ENCODE assay signal across 10 cellular contexts in the genomic region with DNA sequence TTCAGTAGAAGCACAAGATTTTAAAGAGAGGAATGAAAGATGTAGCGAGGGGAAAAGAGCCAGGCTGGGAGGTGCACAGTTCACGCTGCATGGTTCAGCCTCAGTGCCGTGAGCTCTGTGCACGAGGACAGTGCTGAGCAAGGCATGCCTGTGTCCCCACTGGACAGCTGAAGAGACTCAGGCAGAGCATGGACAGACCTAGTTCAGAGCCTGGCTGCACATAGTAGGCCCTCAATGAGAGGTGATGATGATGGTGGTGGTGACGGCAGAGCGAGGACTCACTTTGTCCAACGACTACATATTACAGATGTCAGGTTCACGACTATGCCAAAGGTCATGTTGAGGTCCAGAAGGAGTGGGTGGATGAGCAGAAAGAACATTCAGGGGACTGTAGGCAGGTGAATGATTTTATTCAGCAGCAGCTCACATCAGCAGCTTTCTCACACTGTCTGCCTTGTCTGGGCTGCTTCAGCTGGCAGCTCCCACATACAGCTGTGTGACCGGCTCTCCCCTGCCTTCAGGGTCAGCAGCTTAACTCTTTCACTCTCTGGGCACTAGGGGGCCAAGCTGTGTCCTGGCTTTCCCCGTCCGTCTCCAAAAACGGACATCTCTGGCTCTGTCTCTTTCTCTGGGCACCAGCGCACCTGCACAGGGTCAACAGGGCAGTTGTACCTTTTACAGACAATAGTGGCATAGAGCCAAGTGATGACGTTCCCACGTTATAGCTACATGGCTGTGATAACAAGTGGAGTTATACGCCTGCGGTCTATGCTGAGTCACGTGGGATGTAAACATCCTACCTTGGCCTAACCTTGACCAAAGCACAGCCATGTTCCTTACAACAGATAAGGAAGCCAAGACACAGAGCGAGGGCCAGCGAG.
A peak's percentile ranks its signal among the peaks of the same experiment; 100 is the strongest.
DNase-seq lines count a peak whose midpoint lies in the region; ATAC-seq and TF ChIP-seq lines count a peak whose summit lies in the region.
"Had no signal": no experiment of that assay in that cellular context is flagged by ENCODE, and none has a peak within 500 bp of the region (broad histone marks: within the 10 kb centered on the region; RNA-seq: fewer than 3 reads in every experiment).

No MANE protein-coding gene starts in this region.

- H2BK120ac ChIP-seq in IMR-90 (ENCODE audit: low read depth, low read length), result no peak overlapping the region

- TF ChIP-seq CTCF in Caco-2 (IDR thresholded peaks at IDR 0.05; ENCODE audit: insufficient read depth in 1 of 2, low read depth in 1 of 2, low read length in 1 of 2, severe bottlenecking in 1 of 2, unreplicated experiment in 1 of 2) (peak; percentile 19 to 28), IMR-90 (conservative IDR thresholded peaks at IDR 0.05; ENCODE audit: low read depth, low read length) (0 out of 2 replicates have a peak, but pooled peaks have one; percentile 6), astrocyte of the cerebellum (IDR thresholded peaks at IDR 0.05; ENCODE audit: low read depth, low read length, missing control alignments) (peak; percentile 45), RWPE1 (conservative IDR thresholded peaks at IDR 0.05; ENCODE audit: low read depth) (no peak), A673 (conservative IDR thresholded peaks at IDR 0.05; ENCODE audit: low read depth, low read length) (no peak)

- peaks cover 7% of the 10 kb centered on the region; the same call in 1 of the 2 replicates for H3K4me1 ChIP-seq in Caco-2
- H3K4me1 ChIP-seq in IMR-90 (ENCODE audit: control insufficient read depth, insufficient read depth, low read length), result no peaks in the 10 kb centered on the region
- H3K4me1 ChIP-seq in A673 (ENCODE audit: insufficient read depth, low read length, poor library complexity, severe bottlenecking), result no peaks in the 10 kb centered on the region

- H4K8ac ChIP-seq in IMR-90 (ENCODE audit: low read depth in 2 of 2, low read length in 2 of 2), result no peak overlapping the region

- intact Hi-C loops in Caco-2 (cut with micrococcal nuclease; ENCODE audit: unreplicated experiment), result loop anchor here (10.0 kb wide), 1 partner anchor 111 kb away; no protein-coding TSS in a partner anchor
- intact Hi-C loops in IMR-90 (cut with micrococcal nuclease), result no loop called here
- intact Hi-C loops in A673 (cut with micrococcal nuclease; ENCODE audit: unreplicated experiment), result no loop called here

- CTCF ChIA-PET in Caco-2 (lab: Charles Lee), result interaction anchor here (0.6 to 1.1 kb wide), 2 partner anchors 106 to 115 kb away, joined by 3 to 5 read pairs; no protein-coding TSS in a partner anchor
- CTCF ChIA-PET in IMR-90 (lab: Yijun Ruan, JAX), result interaction anchor here (0.5 to 1.3 kb wide), 5 partner anchors 11 to 127 kb away, joined by 3 read pairs; no protein-coding TSS in a partner anchor
- CTCF ChIA-PET in RWPE1 (lab: Yijun Ruan, JAX), result interaction anchor here (0.6 kb wide), 2 partner anchors 16 to 612 kb away, joined by 3 read pairs; no protein-coding TSS in a partner anchor
- CTCF ChIA-PET in A673 (lab: Charles Lee), result no interaction called here

- no peak overlapping the region for H3K23ac ChIP-seq in IMR-90 (ENCODE audit: low read depth, low read length)

- H2BK5ac ChIP-seq in IMR-90 (ENCODE audit: low read depth, low read length, poor library complexity, severe bottlenecking), result no peak overlapping the region

- H3K4me2 ChIP-seq in IMR-90 (ENCODE audit: low read depth, low read length), result no peak overlapping the region

- in situ Hi-C loops in IMR-90 (cut with MboI; ENCODE audit: low sequenced_read_pairs) (no loop called here), astrocyte of the cerebellum (cut with HindIII; ENCODE audit: low sequenced_read_pairs) (no loop called here)

- peak overlapping the region; percentile 58 for H2AFZ ChIP-seq in IMR-90 (replicated peaks; ENCODE audit: low read length, poor library complexity)

- H3K27ac ChIP-seq in IMR-90 (ENCODE audit: insufficient read depth, low read length), result no peak overlapping the region
- no peak overlapping the region for H3K27ac ChIP-seq in RWPE1
- no peak overlapping the region for H3K27ac ChIP-seq in A673 (ENCODE audit: low read depth, low read length, poor library complexity, severe bottlenecking)
- H3K27ac ChIP-seq: thoracic aorta had no signal

- no peak for TF ChIP-seq RAD21 in IMR-90 (IDR thresholded peaks at IDR 0.05; ENCODE audit: low read length)

- H4K5ac ChIP-seq in IMR-90 (ENCODE audit: low read depth, low read length), result no peak overlapping the region

- no peaks in the 10 kb centered on the region for H3K27me3 Mint-ChIP-seq in Caco-2 (ENCODE audit: insufficient read depth, unreplicated experiment)

- no peak overlapping the region for H3K56ac ChIP-seq in IMR-90 (ENCODE audit: extremely low read depth, insufficient read depth, low read length)

- no peak overlapping the region for H3K9ac ChIP-seq in IMR-90 (ENCODE audit: low read depth, low read length)

- no peak overlapping the region for H3K14ac ChIP-seq in IMR-90 (replicated peaks; ENCODE audit: low read depth, low read length)

- no peaks in the 10 kb centered on the region; the same call in 1 of the 2 replicates for H3K9me1 ChIP-seq in IMR-90 (ENCODE audit: insufficient read depth, low read length)

- H2BK15ac ChIP-seq in IMR-90 (ENCODE audit: low read depth, low read length), result no peak overlapping the region

- POLR2A ChIA-PET in Caco-2 (lab: Charles Lee), result no interaction called here
- POLR2A ChIA-PET in IMR-90 (lab: Charles Lee; ENCODE audit: unreplicated experiment), result no interaction called here
- POLR2A ChIA-PET in RWPE1 (lab: Yijun Ruan, JAX; ENCODE audit: low non-redundant PET), result no interaction called here
- POLR2A ChIA-PET in A673 (lab: Charles Lee; ENCODE audit: low non-redundant PET), result no interaction called here

- no peaks in the 10 kb centered on the region for H3K9me3 Mint-ChIP-seq in Caco-2 (ENCODE audit: unreplicated experiment)
- H3K9me3 Mint-ChIP-seq: activated T-helper 17 cell treated with anti-CD3 and anti-CD28 coated beads, Interleukin-2, amount 50 U/mL, for 72 hours had no signal

- H3K9me3 ChIP-seq in Caco-2 (no peaks in the 10 kb centered on the region), IMR-90 (ENCODE audit: control insufficient read depth, insufficient read depth, low read length) (no peaks in the 10 kb centered on the region; the same call in 1 of the 2 replicates), A673 (ENCODE audit: low read depth, low read length, poor library complexity, severe bottlenecking) (no peaks in the 10 kb centered on the region)
- H3K9me3 ChIP-seq: thoracic aorta had no signal

- no peaks in the 10 kb centered on the region for H3K36me3 ChIP-seq in Caco-2 (ENCODE audit: control insufficient read depth, insufficient read depth, low read length)
- no peaks in the 10 kb centered on the region for H3K36me3 ChIP-seq in IMR-90 (ENCODE audit: control insufficient read depth, insufficient read depth, low read length)
- H3K36me3 ChIP-seq in A673 (ENCODE audit: insufficient read depth, low read length, poor library complexity, severe bottlenecking), result no peaks in the 10 kb centered on the region
- H3K36me3 ChIP-seq: thoracic aorta had no signal

- no peak overlapping the region for H2AK5ac ChIP-seq in IMR-90 (ENCODE audit: low read depth, low read length)

- BruUV-seq in Caco-2 (replicated peaks; lab: Mats Ljungman, UMichigan) (no TSS peak), IMR-90 (replicated peaks; lab: Mats Ljungman, UMichigan) (no TSS peak), A673 (replicated peaks; lab: Mats Ljungman, UMichigan) (no TSS peak)

- H3K18ac ChIP-seq in IMR-90 (ENCODE audit: low read depth, low read length), result no peak overlapping the region

- no peak overlapping the region for H2BK20ac ChIP-seq in IMR-90 (ENCODE audit: low read depth, low read length)

- no peak overlapping the region for H3K4ac ChIP-seq in IMR-90 (ENCODE audit: low read depth, low read length)

- H3K4me3 Mint-ChIP-seq in Caco-2 (ENCODE audit: unreplicated experiment), result no peak overlapping the region
- H3K4me3 Mint-ChIP-seq: activated T-helper 17 cell treated with anti-CD3 and anti-CD28 coated beads, Interleukin-2, amount 50 U/mL, for 72 hours had no signal

- H3K36me3 Mint-ChIP-seq in Caco-2 (ENCODE audit: insufficient read depth, unreplicated experiment), result peaks cover 6% of the 10 kb centered on the region

- DNase-seq in Caco-2 (peak in 1 of 2 experiments; percentile 18), IMR-90 (peak; percentile 5), astrocyte of the cerebellum (ENCODE audit: low read depth) (no peak), mesenteric fat pad (ENCODE audit: low spot score) (peak; percentile 65), RWPE1 (ENCODE audit: low spot score) (no peak), EL (no peak), A673 (ENCODE audit: low spot score) (no peak)
- no peak for DNase-seq in activated CD4-positive, CD25-positive, alpha-beta regulatory T cell treated with anti-CD3 and anti-CD28 coated beads, Interleukin-2, amount 50 U/mL, for 72 hours

- peak overlapping the region; percentile 72 for H2AK9ac ChIP-seq in IMR-90 (replicated peaks; ENCODE audit: low read depth, low read length, poor library complexity)

- no peak overlapping the region for H3K27ac Mint-ChIP-seq in Caco-2 (ENCODE audit: unreplicated experiment)
- H3K27ac Mint-ChIP-seq: activated T-helper 17 cell treated with anti-CD3 and anti-CD28 coated beads, Interleukin-2, amount 50 U/mL, for 72 hours had no signal

- no peak overlapping the region for H3K4me3 ChIP-seq in Caco-2 (ENCODE audit: low read depth, low read length)
- no peak overlapping the region for H3K4me3 ChIP-seq in IMR-90 (ENCODE audit: insufficient read depth, low read depth, low read length)
- no peak overlapping the region for H3K4me3 ChIP-seq in astrocyte of the cerebellum (ENCODE audit: low read depth, low read length)
- H3K4me3 ChIP-seq in A673 (ENCODE audit: low read depth, low read length, poor library complexity, severe bottlenecking), result no peak overlapping the region
- H3K4me3 ChIP-seq: thoracic aorta had no signal

- 34% methylated on average over 9 of the region's 20 CpGs; no CpG with 5 or more reads in 1 of the 2 experiments for WGBS in IMR-90 (ENCODE audit: extremely low coverage in 2 of 2, insufficient read length in 1 of 2), 2 experiments

- no peak overlapping the region for H4K91ac ChIP-seq in IMR-90 (ENCODE audit: insufficient read depth, low read depth, low read length)

- H3K4me1 Mint-ChIP-seq in Caco-2 (ENCODE audit: low read depth, unreplicated experiment), result no peaks in the 10 kb centered on the region
- H3K4me1 Mint-ChIP-seq: activated T-helper 17 cell treated with anti-CD3 and anti-CD28 coated beads, Interleukin-2, amount 50 U/mL, for 72 hours had no signal

- H3K27me3 ChIP-seq in Caco-2 (replicated peaks; ENCODE audit: control insufficient read depth, insufficient read depth, low read length) (no peaks in the 10 kb centered on the region), IMR-90 (ENCODE audit: control insufficient read depth, insufficient read depth, low read length) (peaks cover 25% of the 10 kb centered on the region), A673 (replicated peaks; ENCODE audit: insufficient read depth, low read depth, low read length, poor library complexity) (peaks cover 5% of the 10 kb centered on the region)

- TF ChIP-seq POLR2A in IMR-90 (IDR thresholded peaks at IDR 0.05; ENCODE audit: low read depth, low read length), result no peak

- dilution Hi-C loops in IMR-90 (cut with HindIII; ENCODE audit: low sequenced_read_pairs, unreplicated experiment), result no loop called here

- H3K79me1 ChIP-seq in IMR-90 (ENCODE audit: low read depth in 1 of 2, low read length in 2 of 2), result no peaks in the 10 kb centered on the region

- no peaks in the 10 kb centered on the region for H4K20me1 ChIP-seq in IMR-90 (ENCODE audit: insufficient read depth, low read length)

- ATAC-seq in IMR-90 (ENCODE audit: low read depth), result peak; percentile 57; the same call in 1 of the 2 replicates
- ATAC-seq: activated T-helper 17 cell treated with anti-CD3 and anti-CD28 coated beads, Interleukin-2, amount 50 U/mL, for 72 hours had no signal

Comparison
In these comparisons a context has a peak if more than half of its experiments do, and no peak if none do; other contexts are left out.
1. DNase-seq: peak in IMR-90 (single experiment) and mesenteric fat pad (single experiment); none in astrocyte of the cerebellum (single experiment), RWPE1 (single experiment), EL (single experiment), activated CD4-positive, CD25-positive, alpha-beta regulatory T cell treated with anti-CD3 and anti-CD28 coated beads, Interleukin-2, amount 50 U/mL, for 72 hours (single experiment) and A673 (single experiment).
2. CTCF ChIP-seq: peak in Caco-2 (2 of 2), IMR-90 (single experiment) and astrocyte of the cerebellum (single experiment); none in RWPE1 (single experiment) and A673 (single experiment).